Comparison of ENCODE assay signal across 15 cellular contexts in the genomic region with DNA sequence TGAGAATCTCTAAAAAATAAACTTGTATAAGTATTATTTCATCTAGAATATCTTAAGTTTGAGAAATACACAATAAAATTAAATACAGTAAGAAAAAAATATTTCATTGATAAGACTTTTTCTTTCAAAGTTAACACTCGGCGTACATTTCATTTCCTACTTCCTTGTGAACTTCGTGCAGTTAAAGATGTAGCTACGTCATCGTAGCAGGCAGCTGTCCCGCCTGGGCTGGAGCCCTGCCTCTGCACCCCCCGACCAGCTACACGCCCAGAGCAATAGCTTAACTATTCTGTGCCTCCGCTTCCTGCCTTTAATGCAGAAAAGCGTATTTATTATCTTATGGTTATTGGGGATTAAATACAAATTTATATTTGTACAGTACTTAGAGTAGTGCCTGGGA.
"Had no signal": no experiment of that assay in that cellular context is flagged by ENCODE, and none has a peak within 500 bp of the region (broad histone marks: within the 10 kb centered on the region; RNA-seq: fewer than 3 reads in every experiment).

No MANE protein-coding gene starts in this region.

- H3K4me1 ChIP-seq: ascending aorta, suprapubic skin, upper lobe of left lung had no signal

- ATAC-seq: activated CD4-positive, alpha-beta T cell treated with anti-CD3 and anti-CD28 coated beads for 36 hours had no signal

- H3K4me3 Mint-ChIP-seq: activated CD4-positive, alpha-beta memory T cell treated with anti-CD3 and anti-CD28 coated beads, Interleukin-2, amount 10 ng/mL, durations not matched to agents 7 days and 5 days; activated CD4-positive, alpha-beta T cell treated with anti-CD3 and anti-CD28 coated beads for 36 hours had no signal

- H3K9me3 Mint-ChIP-seq: activated CD4-positive, alpha-beta memory T cell treated with anti-CD3 and anti-CD28 coated beads, Interleukin-2, amount 10 ng/mL, durations not matched to agents 7 days and 5 days had no signal

- H3K4me3 ChIP-seq: ascending aorta, cardiac muscle cell, coronary artery, skin epidermis, suprapubic skin, upper lobe of left lung had no signal

- H3K27ac ChIP-seq: ascending aorta, cardiac muscle cell, coronary artery, skin epidermis, suprapubic skin, upper lobe of left lung, WERI-Rb-1 had no signal

- H3K27me3 ChIP-seq: ascending aorta, cardiac muscle cell, suprapubic skin, upper lobe of left lung had no signal

- H3K9me3 ChIP-seq: ascending aorta, suprapubic skin, upper lobe of left lung had no signal

- H3K27ac Mint-ChIP-seq: activated CD4-positive, alpha-beta memory T cell treated with anti-CD3 and anti-CD28 coated beads, Interleukin-2, amount 10 ng/mL, durations not matched to agents 7 days and 5 days; activated CD4-positive, alpha-beta T cell treated with anti-CD3 and anti-CD28 coated beads for 36 hours had no signal

- H3K27me3 Mint-ChIP-seq: activated CD4-positive, alpha-beta memory T cell treated with anti-CD3 and anti-CD28 coated beads, Interleukin-2, amount 10 ng/mL, durations not matched to agents 7 days and 5 days; activated CD4-positive, alpha-beta T cell treated with anti-CD3 and anti-CD28 coated beads for 36 hours had no signal

- DNase-seq: activated CD4-positive, alpha-beta memory T cell treated with anti-CD3 and anti-CD28 coated beads, Interleukin-2, amount 10 ng/mL, durations not matched to agents 7 days and 5 days; activated CD4-positive, alpha-beta T cell treated with anti-CD3 and anti-CD28 coated beads for 36 hours; activated naive CD4-positive, alpha-beta T cell; activated T-cell treated with anti-CD3 and anti-CD28 coated beads, Interleukin-2, amount 50 U/mL, for 48 hours; effector CD4-positive, alpha-beta T cell; hippocampal formation; kidney glomerular epithelial cell; T-helper 9 cell; upper lobe of left lung; WERI-Rb-1 had no signal
